19 cellular contexts compared by ENCODE assay signal in the genomic region with DNA sequence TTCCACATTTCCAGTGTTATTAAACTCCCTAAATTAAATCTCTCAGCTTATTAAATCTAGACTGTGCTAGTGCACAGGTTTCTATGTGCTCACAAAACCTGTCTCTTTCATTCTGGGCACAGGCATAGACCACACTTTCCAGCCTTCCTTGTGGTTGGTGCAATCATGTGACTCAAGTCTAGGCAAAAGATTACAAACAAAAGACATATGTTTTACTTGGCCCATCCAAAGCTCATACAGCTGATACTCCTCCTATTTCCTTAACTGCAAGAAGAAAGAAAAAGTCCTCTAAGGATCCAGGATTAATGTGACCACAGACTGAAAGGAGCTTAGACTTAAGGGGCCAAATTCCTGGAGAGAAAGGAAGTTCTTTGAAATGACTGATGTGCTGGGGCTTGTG.
DNase-seq lines count a peak whose midpoint lies in the region; ATAC-seq and TF ChIP-seq lines count a peak whose summit lies in the region.
"Had no signal": no experiment of that assay in that cellular context is flagged by ENCODE, and none has a peak within 500 bp of the region (broad histone marks: within the 10 kb centered on the region; RNA-seq: fewer than 3 reads in every experiment).

No MANE protein-coding gene starts in this region.

- no peaks in the 10 kb centered on the region for H3K9me3 Mint-ChIP-seq in activated CD4-positive, alpha-beta T cell treated with anti-CD3 and anti-CD28 coated beads, Interleukin-2, amount 10 ng/mL, durations not matched to agents 24 days and 14 days
- H3K9me3 Mint-ChIP-seq in activated CD4-positive, alpha-beta T cell treated with anti-CD3 and anti-CD28 coated beads, Interleukin-2, amount 10 ng/mL, durations not matched to agents 7 days and 5 days, result peaks cover 2% of the 10 kb centered on the region

- H3K4me1 Mint-ChIP-seq in activated CD4-positive, alpha-beta T cell treated with anti-CD3 and anti-CD28 coated beads, Interleukin-2, amount 10 ng/mL, durations not matched to agents 24 days and 14 days, result no peaks in the 10 kb centered on the region
- no peaks in the 10 kb centered on the region for H3K4me1 Mint-ChIP-seq in activated CD4-positive, alpha-beta T cell treated with anti-CD3 and anti-CD28 coated beads, Interleukin-2, amount 10 ng/mL, durations not matched to agents 7 days and 5 days

- H3K4me3 Mint-ChIP-seq in activated CD4-positive, alpha-beta T cell treated with anti-CD3 and anti-CD28 coated beads, Interleukin-2, amount 10 ng/mL, durations not matched to agents 24 days and 14 days, result no peak overlapping the region
- H3K4me3 Mint-ChIP-seq in activated CD4-positive, alpha-beta T cell treated with anti-CD3 and anti-CD28 coated beads, Interleukin-2, amount 10 ng/mL, durations not matched to agents 7 days and 5 days, result no peak overlapping the region
- H3K4me3 Mint-ChIP-seq: CD8-positive, alpha-beta T cell had no signal

- CTCF ChIA-PET in activated CD4-positive, alpha-beta T cell treated with anti-CD3 and anti-CD28 coated beads, Interleukin-2, amount 10 ng/mL, durations not matched to agents 7 days and 5 days (lab: Charles Lee), result no interaction called here

- H3K27me3 ChIP-seq in foreskin keratinocyte (no peaks in the 10 kb centered on the region), stomach (no peaks in the 10 kb centered on the region), esophagus squamous epithelium (no peaks in the 10 kb centered on the region)

- H3K36me3 ChIP-seq in stomach (no peaks in the 10 kb centered on the region), esophagus squamous epithelium (no peaks in the 10 kb centered on the region)

- H3K4me1 ChIP-seq in foreskin keratinocyte, result peaks cover 16% of the 10 kb centered on the region
- no peaks in the 10 kb centered on the region for H3K4me1 ChIP-seq in stomach
- H3K4me1 ChIP-seq in esophagus squamous epithelium, result peaks cover 0 to 28% (median 0%) of the 10 kb centered on the region in 3 donors

- DNase-seq in activated CD4-positive, alpha-beta T cell treated with anti-CD3 and anti-CD28 coated beads, Interleukin-2, amount 10 ng/mL, durations not matched to agents 24 days and 14 days, result peak; percentile 4
- no peak for DNase-seq in activated CD4-positive, alpha-beta T cell treated with anti-CD3 and anti-CD28 coated beads, Interleukin-2, amount 10 ng/mL, durations not matched to agents 7 days and 5 days
- DNase-seq in astrocyte of the spinal cord (ENCODE audit: low read depth, low spot score) (peak; percentile 57), foreskin keratinocyte (peak; percentile 16 to 28), stomach (peak; percentile 48), esophagus squamous epithelium (lab: John Stamatoyannopoulos, UW) (no peak), OCI-M2 (lab: John Stamatoyannopoulos, UW; ENCODE audit: unreplicated experiment) (no peak), D341Med (ENCODE audit: low spot score) (no peak)
- DNase-seq: CD8-positive, alpha-beta T cell; DMS79; GM23248; KG1; NCI-H1436 treated with DMSO at 0.1 percent for 48 hours; NCI-H2029 treated with DMSO at 0.1 percent for 48 hours; NCI-H2171 treated with DMSO at 0.1 percent for 48 hours; NCI-H774 had no signal

- H3K27me3 Mint-ChIP-seq in activated CD4-positive, alpha-beta T cell treated with anti-CD3 and anti-CD28 coated beads, Interleukin-2, amount 10 ng/mL, durations not matched to agents 24 days and 14 days, result no peaks in the 10 kb centered on the region
- H3K27me3 Mint-ChIP-seq in activated CD4-positive, alpha-beta T cell treated with anti-CD3 and anti-CD28 coated beads, Interleukin-2, amount 10 ng/mL, durations not matched to agents 7 days and 5 days, result no peaks in the 10 kb centered on the region

- in situ Hi-C loops in astrocyte of the spinal cord (cut with HindIII; ENCODE audit: low sequenced_read_pairs), result no loop called here

- peak; percentile 8 for ATAC-seq in foreskin keratinocyte
- ATAC-seq: CD8-positive, alpha-beta T cell; Panc1; Right ventricle myocardium inferior had no signal

- TF ChIP-seq EP300 in stomach (IDR thresholded peaks at IDR 0.05), result no peak

- H3K9me3 ChIP-seq in stomach (no peaks in the 10 kb centered on the region), esophagus squamous epithelium (no peaks in the 10 kb centered on the region)

- no peak for TF ChIP-seq POLR2A in stomach (IDR thresholded peaks at IDR 0.05)
- TF ChIP-seq POLR2A in esophagus squamous epithelium (IDR thresholded peaks at IDR 0.05), result no peak

- no peak overlapping the region for H3K27ac Mint-ChIP-seq in activated CD4-positive, alpha-beta T cell treated with anti-CD3 and anti-CD28 coated beads, Interleukin-2, amount 10 ng/mL, durations not matched to agents 24 days and 14 days
- no peak overlapping the region for H3K27ac Mint-ChIP-seq in activated CD4-positive, alpha-beta T cell treated with anti-CD3 and anti-CD28 coated beads, Interleukin-2, amount 10 ng/mL, durations not matched to agents 7 days and 5 days
- H3K27ac Mint-ChIP-seq: CD8-positive, alpha-beta T cell had no signal

- no peaks in the 10 kb centered on the region for H3K36me3 Mint-ChIP-seq in activated CD4-positive, alpha-beta T cell treated with anti-CD3 and anti-CD28 coated beads, Interleukin-2, amount 10 ng/mL, durations not matched to agents 24 days and 14 days (ENCODE audit: low read depth)
- H3K36me3 Mint-ChIP-seq in activated CD4-positive, alpha-beta T cell treated with anti-CD3 and anti-CD28 coated beads, Interleukin-2, amount 10 ng/mL, durations not matched to agents 7 days and 5 days (ENCODE audit: low read depth), result no peaks in the 10 kb centered on the region
- H3K36me3 Mint-ChIP-seq: CD8-positive, alpha-beta T cell had no signal

- POLR2A ChIA-PET in activated CD4-positive, alpha-beta T cell treated with anti-CD3 and anti-CD28 coated beads, Interleukin-2, amount 10 ng/mL, durations not matched to agents 7 days and 5 days (lab: Charles Lee), result no interaction called here

- H3K27ac ChIP-seq in foreskin keratinocyte (no peak overlapping the region), stomach (no peak overlapping the region), esophagus squamous epithelium (no peak overlapping the region)
- H3K27ac ChIP-seq: 22Rv1, GM23248 had no signal

- H3K4me3 ChIP-seq in astrocyte of the spinal cord (ENCODE audit: low read depth, low read length) (no peak overlapping the region), stomach (no peak overlapping the region), esophagus squamous epithelium (no peak overlapping the region)
- H3K4me3 ChIP-seq: GM23248 had no signal

- intact Hi-C loops in activated CD4-positive, alpha-beta T cell treated with anti-CD3 and anti-CD28 coated beads, Interleukin-2, amount 10 ng/mL, durations not matched to agents 24 days and 14 days (cut with micrococcal nuclease), result no loop called here
- intact Hi-C loops in stomach (cut with DNase I; ENCODE audit: low total_unique reads) (no loop called here), esophagus squamous epithelium (cut with DNase I) (no loop called here)

- TF ChIP-seq CTCF in astrocyte of the spinal cord (IDR thresholded peaks at IDR 0.05; ENCODE audit: low read depth, low read length) (no peak), foreskin keratinocyte (conservative IDR thresholded peaks at IDR 0.05) (no peak), stomach (IDR thresholded peaks at IDR 0.05) (no peak), esophagus squamous epithelium (IDR thresholded peaks at IDR 0.05) (no peak)

Comparison
In these comparisons a context has a peak if more than half of its experiments do, and no peak if none do; other contexts are left out.
1. DNase-seq: peak in activated CD4-positive, alpha-beta T cell treated with anti-CD3 and anti-CD28 coated beads, Interleukin-2, amount 10 ng/mL, durations not matched to agents 24 days and 14 days (single experiment), astrocyte of the spinal cord (single experiment), foreskin keratinocyte (2 of 2) and stomach (single experiment); none in activated CD4-positive, alpha-beta T cell treated with anti-CD3 and anti-CD28 coated beads, Interleukin-2, amount 10 ng/mL, durations not matched to agents 7 days and 5 days (single experiment), esophagus squamous epithelium (single experiment), OCI-M2 (single experiment) and D341Med (single experiment).